Comparison of ENCODE assay signal across 1 cellular context in the genomic region with DNA sequence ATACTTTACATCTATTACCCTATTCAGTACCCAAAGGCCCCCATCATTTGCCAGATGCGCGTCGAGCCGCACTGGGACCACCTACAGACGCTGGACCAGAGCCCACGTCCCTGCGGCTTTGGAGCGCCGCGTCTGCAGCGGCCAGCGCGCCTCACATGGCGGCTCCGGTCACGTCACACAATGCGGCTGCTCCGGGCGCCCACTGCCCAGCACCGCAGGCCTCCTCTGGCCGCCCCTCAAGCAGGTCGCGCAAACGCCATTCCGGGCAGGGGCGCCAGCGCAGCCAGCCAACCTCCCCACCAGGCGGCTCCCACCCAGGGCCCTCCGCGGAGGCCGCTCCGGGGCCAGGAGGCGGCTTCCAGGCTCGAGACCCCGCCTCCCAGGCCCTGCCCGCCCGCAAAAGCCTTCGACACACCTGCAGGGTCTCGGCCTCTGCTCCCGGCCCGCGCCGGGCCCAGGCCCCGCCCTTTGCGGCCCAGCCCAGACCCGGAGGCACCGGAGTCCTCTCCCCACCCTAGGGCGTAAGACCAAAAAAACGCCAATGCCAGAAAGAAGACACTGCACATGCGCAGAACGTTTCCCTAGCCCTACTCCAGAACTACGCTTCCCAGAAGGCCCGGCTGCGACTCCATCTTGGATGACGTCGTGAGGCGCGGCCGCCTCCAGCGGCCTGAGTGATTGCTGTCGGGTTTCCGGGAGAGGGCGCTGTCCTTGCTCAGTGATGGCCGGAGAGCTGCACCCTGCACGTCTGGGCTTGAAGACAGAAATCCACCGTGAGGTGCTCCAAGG.
TF ChIP-seq lines count a peak whose summit lies in the region.

Gene ZNF25, minus strand, starts transcription at position 557 of the 789 bp plus-strand sequence. CDS start 4,925 bp downstream, outside the sequence.

TF ChIP-seq in HepG2, 621 proteins besides CTCF, POLR2A, EP300 and RAD21 (continued from another document and continues in another):
- TF ChIP-seq ZNF629 (CRISPR knock-in tag; conservative IDR thresholded peaks at IDR 0.05) (0 out of 2 replicates have a peak, but pooled peaks have one; percentile 20), ZNF703 (CRISPR knock-in tag; IDR thresholded peaks at IDR 0.05; ENCODE audit: borderline replicate concordance) (peak; percentile 57; the same call in 1 of the 2 replicates), ZNF432 (CRISPR knock-in tag; IDR thresholded peaks at IDR 0.05; ENCODE audit: borderline replicate concordance) (no peak), RFX3 (CRISPR knock-in tag; IDR thresholded peaks at IDR 0.05) (no peak), ZNF850 (CRISPR knock-in tag; conservative IDR thresholded peaks at IDR 0.05) (no peak), RFX1 (IDR thresholded peaks at IDR 0.05) (no peak), MED13 (CRISPR knock-in tag; IDR thresholded peaks at IDR 0.05) (peak; percentile 51), HMGA1 (CRISPR knock-in tag; conservative IDR thresholded peaks at IDR 0.05) (no peak), ZNF142 (CRISPR knock-in tag; IDR thresholded peaks at IDR 0.05) (peak; percentile 86), SMARCE1 (IDR thresholded peaks at IDR 0.05; ENCODE audit: borderline replicate concordance) (no peak), ZC3H4 (CRISPR knock-in tag; IDR thresholded peaks at IDR 0.05; ENCODE audit: borderline replicate concordance) (peak; percentile 55; the same call in 1 of the 2 replicates), SOX13 (IDR thresholded peaks at IDR 0.05) (no peak), SOX13 (CRISPR knock-in tag; conservative IDR thresholded peaks at IDR 0.05 in 1 of 2, IDR thresholded peaks at IDR 0.05 in 1 of 2) (peak in 1 of 2 experiments; percentile 33; a peak in 1 of 4 replicates), ZNF121 (CRISPR knock-in tag; IDR thresholded peaks at IDR 0.05) (peak; percentile 87), SIX4 (CRISPR knock-in tag; IDR thresholded peaks at IDR 0.05) (no peak), ZFP36L2 (CRISPR knock-in tag; IDR thresholded peaks at IDR 0.05) (no peak), HMGXB3 (CRISPR knock-in tag; IDR thresholded peaks at IDR 0.05; ENCODE audit: borderline replicate concordance) (no peak; the same call in 1 of the 2 replicates), TEF (CRISPR knock-in tag; IDR thresholded peaks at IDR 0.05) (no peak; the same call in 1 of the 2 replicates), GATAD1 (CRISPR knock-in tag; IDR thresholded peaks at IDR 0.05) (0 out of 2 replicates have a peak, but pooled peaks have one; percentile 47), GFI1 (CRISPR knock-in tag; IDR thresholded peaks at IDR 0.05; ENCODE audit: borderline replicate concordance) (no peak), SMYD3 (CRISPR knock-in tag; IDR thresholded peaks at IDR 0.05) (peak; percentile 59; the same call in 1 of the 2 replicates), ZBTB43 (CRISPR knock-in tag; conservative IDR thresholded peaks at IDR 0.05) (no peak), MTA3 (CRISPR knock-in tag; IDR thresholded peaks at IDR 0.05) (no peak), ZNF329 (CRISPR knock-in tag; IDR thresholded peaks at IDR 0.05; ENCODE audit: low read depth) (no peak)
- TF ChIP-seq, protein P1, sequence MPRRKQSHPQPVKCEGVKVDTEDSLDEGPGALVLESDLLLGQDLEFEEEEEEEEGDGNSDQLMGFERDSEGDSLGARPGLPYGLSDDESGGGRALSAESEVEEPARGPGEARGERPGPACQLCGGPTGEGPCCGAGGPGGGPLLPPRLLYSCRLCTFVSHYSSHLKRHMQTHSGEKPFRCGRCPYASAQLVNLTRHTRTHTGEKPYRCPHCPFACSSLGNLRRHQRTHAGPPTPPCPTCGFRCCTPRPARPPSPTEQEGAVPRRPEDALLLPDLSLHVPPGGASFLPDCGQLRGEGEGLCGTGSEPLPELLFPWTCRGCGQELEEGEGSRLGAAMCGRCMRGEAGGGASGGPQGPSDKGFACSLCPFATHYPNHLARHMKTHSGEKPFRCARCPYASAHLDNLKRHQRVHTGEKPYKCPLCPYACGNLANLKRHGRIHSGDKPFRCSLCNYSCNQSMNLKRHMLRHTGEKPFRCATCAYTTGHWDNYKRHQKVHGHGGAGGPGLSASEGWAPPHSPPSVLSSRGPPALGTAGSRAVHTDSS (CRISPR knock-in tag; conservative IDR thresholded peaks at IDR 0.05), result 0 out of 2 replicates have a peak, but pooled peaks have one; percentile 57
- TF ChIP-seq, protein P2, sequence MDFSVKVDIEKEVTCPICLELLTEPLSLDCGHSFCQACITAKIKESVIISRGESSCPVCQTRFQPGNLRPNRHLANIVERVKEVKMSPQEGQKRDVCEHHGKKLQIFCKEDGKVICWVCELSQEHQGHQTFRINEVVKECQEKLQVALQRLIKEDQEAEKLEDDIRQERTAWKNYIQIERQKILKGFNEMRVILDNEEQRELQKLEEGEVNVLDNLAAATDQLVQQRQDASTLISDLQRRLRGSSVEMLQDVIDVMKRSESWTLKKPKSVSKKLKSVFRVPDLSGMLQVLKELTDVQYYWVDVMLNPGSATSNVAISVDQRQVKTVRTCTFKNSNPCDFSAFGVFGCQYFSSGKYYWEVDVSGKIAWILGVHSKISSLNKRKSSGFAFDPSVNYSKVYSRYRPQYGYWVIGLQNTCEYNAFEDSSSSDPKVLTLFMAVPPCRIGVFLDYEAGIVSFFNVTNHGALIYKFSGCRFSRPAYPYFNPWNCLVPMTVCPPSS (IDR thresholded peaks at IDR 0.05), result no peak
- TF ChIP-seq, protein P3, sequence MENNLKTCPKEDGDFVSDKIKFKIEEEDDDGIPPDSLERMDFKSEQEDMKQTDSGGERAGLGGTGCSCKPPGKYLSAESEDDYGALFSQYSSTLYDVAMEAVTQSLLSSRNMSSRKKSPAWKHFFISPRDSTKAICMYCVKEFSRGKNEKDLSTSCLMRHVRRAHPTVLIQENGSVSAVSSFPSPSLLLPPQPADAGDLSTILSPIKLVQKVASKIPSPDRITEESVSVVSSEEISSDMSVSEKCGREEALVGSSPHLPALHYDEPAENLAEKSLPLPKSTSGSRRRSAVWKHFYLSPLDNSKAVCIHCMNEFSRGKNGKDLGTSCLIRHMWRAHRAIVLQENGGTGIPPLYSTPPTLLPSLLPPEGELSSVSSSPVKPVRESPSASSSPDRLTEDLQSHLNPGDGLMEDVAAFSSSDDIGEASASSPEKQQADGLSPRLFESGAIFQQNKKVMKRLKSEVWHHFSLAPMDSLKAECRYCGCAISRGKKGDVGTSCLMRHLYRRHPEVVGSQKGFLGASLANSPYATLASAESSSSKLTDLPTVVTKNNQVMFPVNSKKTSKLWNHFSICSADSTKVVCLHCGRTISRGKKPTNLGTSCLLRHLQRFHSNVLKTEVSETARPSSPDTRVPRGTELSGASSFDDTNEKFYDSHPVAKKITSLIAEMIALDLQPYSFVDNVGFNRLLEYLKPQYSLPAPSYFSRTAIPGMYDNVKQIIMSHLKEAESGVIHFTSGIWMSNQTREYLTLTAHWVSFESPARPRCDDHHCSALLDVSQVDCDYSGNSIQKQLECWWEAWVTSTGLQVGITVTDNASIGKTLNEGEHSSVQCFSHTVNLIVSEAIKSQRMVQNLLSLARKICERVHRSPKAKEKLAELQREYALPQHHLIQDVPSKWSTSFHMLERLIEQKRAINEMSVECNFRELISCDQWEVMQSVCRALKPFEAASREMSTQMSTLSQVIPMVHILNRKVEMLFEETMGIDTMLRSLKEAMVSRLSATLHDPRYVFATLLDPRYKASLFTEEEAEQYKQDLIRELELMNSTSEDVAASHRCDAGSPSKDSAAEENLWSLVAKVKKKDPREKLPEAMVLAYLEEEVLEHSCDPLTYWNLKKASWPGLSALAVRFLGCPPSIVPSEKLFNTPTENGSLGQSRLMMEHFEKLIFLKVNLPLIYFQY (CRISPR knock-in tag; IDR thresholded peaks at IDR 0.05; ENCODE audit: borderline replicate concordance), result peak; percentile 99
